8 cellular contexts compared by ENCODE assay signal in genomic region chr2:170770304-170771048, GRCh38. TPM values are rescaled to one million over a fixed set of nuclear protein-coding genes. Genes with fewer than 3 reads are reported as not detected.
DNase-seq lines count a peak whose midpoint lies in the region; ATAC-seq lines count a peak whose summit lies in the region.

ERICH2 (plus strand) TSS chr2:170770378; CDS start chr2:170770682, 304 bp downstream.

- ATAC-seq in GM21786 (IDR thresholded peaks at IDR 0.05; ENCODE audit: unreplicated experiment) = peak; percentile 81

- H3K4me1 ChIP-seq in SJCRH30 = peaks cover 15% of the 10 kb centered on the region; the same call in 1 of the 2 replicates

- H3K9me3 ChIP-seq in SJCRH30 (replicated peaks) = no peaks in the 10 kb centered on the region

- no peaks in the 10 kb centered on the region for H3K27me3 ChIP-seq in SJCRH30

- peak within 1 kb of the TSS; percentile 62 for H3K27ac ChIP-seq in SJCRH30

- DNase-seq in DMS114 treated with DMSO at 0.1 percent for 48 hours (lab: John Stamatoyannopoulos, UW; ENCODE audit: unreplicated experiment) = peak; percentile 42
- DNase-seq in LHCN-M2 (ENCODE audit: low read depth) = peak; percentile 42
- peak; percentile 85 to 87 for DNase-seq in SJCRH30
- DNase-seq in activated naive CD4-positive, alpha-beta T cell (lab: John Stamatoyannopoulos, UW) = peak in 3 of 4 experiments; percentile 6 to 55 (median 18)
- DNase-seq in germinal center (ENCODE audit: low spot score) = peak; percentile 81
- peak in 54 of 56 donors; percentile 27 to 84 (median 68) for DNase-seq in nucleus accumbens (lab: John Stamatoyannopoulos, UW)
- peak; percentile 54 for DNase-seq in superior temporal gyrus (ENCODE audit: extremely low spot score)

- H3K4me3 ChIP-seq in SJCRH30 = peak within 1 kb of the TSS; percentile 86

- H3K36me3 ChIP-seq in SJCRH30 = no peaks in the 10 kb centered on the region

RNA-seq across cellular contexts. Expression of gene ERICH2, which starts in this region (rescaled TPM):
- not detected in 2 replicates for total RNA-seq in LHCN-M2 (2014; rRNA removed)
- not detected for polyA plus RNA-seq in LHCN-M2 (2012)
- 0.68 and 2.1 TPM in 2 replicates for total RNA-seq in SJCRH30 (2014; rRNA removed; shearing (Covaris generic))

Comparison
In these comparisons a context has a peak if more than half of its experiments do, and no peak if none do; other contexts are left out.
1. Peak in every context shown above with its lines: DNase-seq, ATAC-seq, H3K4me3 ChIP-seq and H3K27ac ChIP-seq.
2. Peak in DNase-seq in LHCN-M2; RNA of the gene not detected or under 1 TPM.
3. DNase-seq: peak in every context shown above with its lines; median percentile 86 in SJCRH30; 81 in germinal center; 68 in nucleus accumbens; 54 in superior temporal gyrus; 42 in DMS114 treated with DMSO at 0.1 percent for 48 hours; 42 in LHCN-M2; 18 in activated naive CD4-positive, alpha-beta T cell.